In genomic region chr4:77600521-77601451, GRCh38 we compare ENCODE assay signal across 9 cellular contexts. TPM values are rescaled to one million over a fixed set of nuclear protein-coding genes. Genes with fewer than 3 reads are reported as not detected.
DNase-seq lines count a peak whose midpoint lies in the region; ATAC-seq and TF ChIP-seq lines count a peak whose summit lies in the region.
"Had no signal": no experiment of that assay in that cellular context is flagged by ENCODE, and none has a peak within 500 bp of the region (broad histone marks: within the 10 kb centered on the region; RNA-seq: fewer than 3 reads in every experiment).

No MANE protein-coding gene starts in this region.

- no peak overlapping the region for H3K4me3 Mint-ChIP-seq in T-helper 17 cell

- DNase-seq in CD1c-positive myeloid dendritic cell (ENCODE audit: extremely low spot score) = peak; percentile 17
- DNase-seq in IMR-90 = peak; percentile 29
- DNase-seq in T-helper 17 cell = no peak
- peak; percentile 41 for DNase-seq in fibroblast of mammary gland (ENCODE audit: low read depth)
- peak; percentile 51 for DNase-seq in renal cortical epithelial cell (ENCODE audit: low read depth)
- DNase-seq: left cardiac atrium had no signal

- TF ChIP-seq RAD21 in IMR-90 (IDR thresholded peaks at IDR 0.05; ENCODE audit: low read length) = peak; percentile 71

- BruUV-seq in IMR-90 (replicated peaks; lab: Mats Ljungman, UMichigan) = no TSS peak

- POLR2A ChIA-PET in IMR-90 (lab: Charles Lee; ENCODE audit: unreplicated experiment) = no interaction called here

- H3K4me3 ChIP-seq in IMR-90 (ENCODE audit: insufficient read depth, low read depth, low read length) = no peak overlapping the region
- no peak overlapping the region for H3K4me3 ChIP-seq in fibroblast of mammary gland (ENCODE audit: control insufficient read depth, low read depth, low read length)

- no peaks in the 10 kb centered on the region for H3K36me3 ChIP-seq in IMR-90 (ENCODE audit: control insufficient read depth, insufficient read depth, low read length)

- H3K9me3 ChIP-seq in IMR-90 (ENCODE audit: control insufficient read depth, insufficient read depth, low read length) (no peaks in the 10 kb centered on the region), T-helper 17 cell (ENCODE audit: control insufficient read depth, low read length, poor library complexity, severe bottlenecking) (no peaks in the 10 kb centered on the region)

- no peaks in the 10 kb centered on the region for H3K36me3 Mint-ChIP-seq in T-helper 17 cell (ENCODE audit: low read depth)

- no peak overlapping the region for H2AK5ac ChIP-seq in IMR-90 (ENCODE audit: low read depth, low read length)

- no peak overlapping the region for H3K56ac ChIP-seq in IMR-90 (ENCODE audit: extremely low read depth, insufficient read depth, low read length)

- no peak overlapping the region for H2BK15ac ChIP-seq in IMR-90 (ENCODE audit: low read depth, low read length)

- H4K20me1 ChIP-seq in IMR-90 (ENCODE audit: insufficient read depth, low read length) = no peaks in the 10 kb centered on the region

- no peak overlapping the region for H3K27ac ChIP-seq in IMR-90 (ENCODE audit: insufficient read depth, low read length)

- no peak overlapping the region for H4K91ac ChIP-seq in IMR-90 (ENCODE audit: insufficient read depth, low read depth, low read length)

- no peaks in the 10 kb centered on the region for H3K4me1 ChIP-seq in IMR-90 (ENCODE audit: control insufficient read depth, insufficient read depth, low read length)

- no peak overlapping the region for H4K5ac ChIP-seq in IMR-90 (ENCODE audit: low read depth, low read length)

- no peak overlapping the region for H3K4me2 ChIP-seq in IMR-90 (ENCODE audit: low read depth, low read length)

- TF ChIP-seq CTCF in GM12873 (IDR thresholded peaks at IDR 0.05; ENCODE audit: insufficient read depth, low read depth, low read length, missing control alignments) (peak; percentile 83), IMR-90 (conservative IDR thresholded peaks at IDR 0.05; ENCODE audit: low read depth, low read length) (peak; percentile 66), fibroblast of mammary gland (conservative IDR thresholded peaks at IDR 0.05; ENCODE audit: control insufficient read depth, insufficient read depth, low read depth, low read length) (peak; percentile 94)

- H2AFZ ChIP-seq in IMR-90 (replicated peaks; ENCODE audit: low read length, poor library complexity) = no peak overlapping the region

- H3K4me1 Mint-ChIP-seq in T-helper 17 cell = peaks cover 7% of the 10 kb centered on the region

- WGBS in IMR-90 (ENCODE audit: extremely low coverage in 2 of 2, insufficient read length in 1 of 2), 2 experiments = no CpG with 5 or more reads among the region's 6 CpGs

- intact Hi-C loops in IMR-90 (cut with micrococcal nuclease) = loop anchor here (1.0 to 2.0 kb wide), 3 partner anchors 98 to 215 kb away; no protein-coding TSS in a partner anchor

- no peaks in the 10 kb centered on the region for H3K79me1 ChIP-seq in IMR-90 (ENCODE audit: low read depth in 1 of 2, low read length in 2 of 2)

- H2BK120ac ChIP-seq in IMR-90 (ENCODE audit: low read depth, low read length) = no peak overlapping the region

- H2AK9ac ChIP-seq in IMR-90 (replicated peaks; ENCODE audit: low read depth, low read length, poor library complexity) = no peak overlapping the region

- H3K14ac ChIP-seq in IMR-90 (replicated peaks; ENCODE audit: low read depth, low read length) = no peak overlapping the region

- peaks cover 56% of the 10 kb centered on the region for H3K27me3 Mint-ChIP-seq in T-helper 17 cell

- no peak overlapping the region for H2BK20ac ChIP-seq in IMR-90 (ENCODE audit: low read depth, low read length)

- CTCF ChIA-PET in IMR-90 (lab: Yijun Ruan, JAX) = interaction anchor here (0.5 to 3.9 kb wide), 20 partner anchors 9 to 1314 kb away, joined by 3 to 26 read pairs (median 4); no protein-coding TSS in a partner anchor

- H2BK5ac ChIP-seq in IMR-90 (ENCODE audit: low read depth, low read length, poor library complexity, severe bottlenecking) = no peak overlapping the region

- dilution Hi-C loops in IMR-90 (cut with HindIII; ENCODE audit: low sequenced_read_pairs, unreplicated experiment) = no loop called here

- H3K27ac Mint-ChIP-seq in T-helper 17 cell = no peak overlapping the region

- peaks cover 8% of the 10 kb centered on the region for H3K27me3 ChIP-seq in IMR-90 (ENCODE audit: control insufficient read depth, insufficient read depth, low read length)

- TF ChIP-seq POLR2A in IMR-90 (IDR thresholded peaks at IDR 0.05; ENCODE audit: low read depth, low read length) = no peak

- in situ Hi-C loops in IMR-90 (cut with MboI; ENCODE audit: low sequenced_read_pairs) = loop anchor here (5.0 kb wide), 1 partner anchor 213 kb away; no protein-coding TSS in a partner anchor

- ATAC-seq in IMR-90 (ENCODE audit: low read depth) = peak; percentile 65
- peak; percentile 62 for ATAC-seq in T-helper 17 cell
- ATAC-seq in GM21825 (IDR thresholded peaks at IDR 0.05; ENCODE audit: unreplicated experiment) = no peak
- no peak for ATAC-seq in GM18519 (IDR thresholded peaks at IDR 0.05; ENCODE audit: low FRiP score, unreplicated experiment)

- no peaks in the 10 kb centered on the region for H3K9me1 ChIP-seq in IMR-90 (ENCODE audit: insufficient read depth, low read length)

- H3K23ac ChIP-seq in IMR-90 (ENCODE audit: low read depth, low read length) = no peak overlapping the region

- H3K9ac ChIP-seq in IMR-90 (ENCODE audit: low read depth, low read length) = no peak overlapping the region

- H3K4ac ChIP-seq in IMR-90 (ENCODE audit: low read depth, low read length) = no peak overlapping the region

- no peak overlapping the region for H3K18ac ChIP-seq in IMR-90 (ENCODE audit: low read depth, low read length)

- H4K8ac ChIP-seq in IMR-90 (ENCODE audit: low read depth in 2 of 2, low read length in 2 of 2) = no peak overlapping the region

TF ChIP-seq in IMR-90, 13 proteins besides CTCF, POLR2A, EP300 and RAD21:
- TF ChIP-seq SMC3 (IDR thresholded peaks at IDR 0.05; ENCODE audit: low read depth, low read length) (peak; percentile 60), BHLHE40 (IDR thresholded peaks at IDR 0.05; ENCODE audit: low read depth, low read length) (no peak), FOS (IDR thresholded peaks at IDR 0.05; ENCODE audit: low read depth, low read length) (no peak)

RNA-seq across cellular contexts. Expression of gene CXCL13, which starts 4.8 kb away (rescaled TPM):
- total RNA-seq in IMR-90 (2012; rRNA removed) (not detected in 2 replicates), T-helper 17 cell (not detected), renal cortical epithelial cell (not detected in 2 replicates)
- polyA plus RNA-seq in IMR-90 (2012; rRNA removed) = not detected in 2 replicates
- polyA plus RNA-seq in IMR-90 (2012; cell fraction: cytosol; rRNA removed) = not detected in 2 replicates
- not detected in 2 replicates for polyA plus RNA-seq in IMR-90 (2012; cell fraction: nucleus; rRNA removed; ENCODE audit: low replicate concordance)
- total RNA-seq: left cardiac atrium had no signal

Comparison
In these comparisons a context has a peak if more than half of its experiments do, and no peak if none do; other contexts are left out.
1. DNase-seq: peak in CD1c-positive myeloid dendritic cell (single experiment), IMR-90 (single experiment), fibroblast of mammary gland (single experiment) and renal cortical epithelial cell (single experiment); none in T-helper 17 cell (0 of 3).
2. ATAC-seq: peak in IMR-90 (single experiment) and T-helper 17 cell (single experiment); none in GM21825 (single experiment) and GM18519 (single experiment).
3. Peak in every context shown above with its lines, with median percentiles within 50 percentile points of each other: CTCF ChIP-seq.